In the genomic region with DNA sequence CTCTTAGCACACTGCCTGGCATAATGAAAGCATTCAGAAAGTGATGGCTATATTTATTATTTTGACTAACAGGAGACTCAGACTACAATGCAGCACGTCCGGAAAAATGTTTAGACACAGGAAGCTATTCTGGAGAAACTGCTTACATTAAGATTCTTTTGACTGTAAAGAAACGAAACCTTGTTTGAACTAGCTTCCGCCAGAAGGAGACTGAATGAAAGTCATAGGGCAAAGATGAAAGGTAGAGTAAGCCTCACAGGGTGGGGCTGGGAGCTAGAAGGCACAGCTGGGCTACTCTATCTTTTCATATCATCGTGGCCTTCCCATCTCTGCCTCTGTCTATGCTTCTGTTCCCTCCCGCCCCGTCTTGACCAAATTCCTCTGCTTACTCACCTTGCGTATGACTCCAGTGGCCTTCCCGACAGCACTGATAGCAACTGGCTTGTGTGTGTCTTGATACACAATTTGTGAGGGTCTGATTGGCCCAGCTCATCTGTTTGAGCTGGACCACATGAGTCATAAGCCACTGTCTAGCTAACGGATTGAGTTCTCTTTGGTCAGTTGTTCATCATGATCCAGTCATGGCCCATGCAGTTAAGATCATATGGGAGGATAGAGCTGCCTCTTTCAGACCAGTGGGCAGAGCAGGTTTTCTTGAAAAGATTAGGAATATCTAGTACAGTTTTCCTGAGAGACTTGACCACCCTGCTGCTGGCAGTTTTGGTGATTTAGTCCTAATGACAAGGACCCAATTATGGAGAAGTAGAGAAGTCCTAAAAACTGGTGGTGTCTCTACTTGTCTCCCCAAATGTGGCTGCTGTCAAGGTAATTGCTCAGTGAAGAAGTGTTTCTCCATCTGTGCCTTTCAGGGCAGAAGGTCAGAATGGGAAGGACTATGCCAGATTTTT, we compare ENCODE assay signal across 8 cellular contexts.
DNase-seq lines count a peak whose midpoint lies in the region; FAIRE-seq and TF ChIP-seq lines count a peak whose summit lies in the region.

No MANE protein-coding gene starts in this region.

- no peak for TF ChIP-seq CTCF in AG04449 (IDR thresholded peaks at IDR 0.05; ENCODE audit: insufficient read depth, low read length, missing control alignments)
- TF ChIP-seq CTCF in keratinocyte (optimal IDR thresholded peaks at IDR 0.05 in 1 of 3, IDR thresholded peaks at IDR 0.05 in 1 of 3, conservative IDR thresholded peaks at IDR 0.05 in 1 of 3; ENCODE audit: extremely low read depth in 1 of 3, insufficient read depth in 2 of 3, low read length in 3 of 3): no peak
- no peak for TF ChIP-seq CTCF in thyroid gland (IDR thresholded peaks at IDR 0.05)

- no peak for TF ChIP-seq POLR2A in thyroid gland (IDR thresholded peaks at IDR 0.05)

- H4K20me1 ChIP-seq in keratinocyte (ENCODE audit: control insufficient read depth, extremely low read depth, insufficient read depth, low read length) (no peaks in the 10 kb centered on the region), Karpas-422 (ENCODE audit: insufficient read depth, low read depth, low read length) (no peaks in the 10 kb centered on the region)

- CTCF ChIA-PET in AG04449 (lab: Yijun Ruan, JAX): interaction anchor here (1.2 to 1.8 kb wide), 4 partner anchors 9 to 137 kb away, joined by 3 to 5 read pairs (median 4); no protein-coding TSS in a partner anchor

- WGBS in thyroid gland, 2 donors: 84 to 89% methylated on average over 10 of the region's 10 CpGs

- peak overlapping the region; percentile 44 for H3K4me3 ChIP-seq in AG04449 (ENCODE audit: low read depth, low read length)
- H3K4me3 ChIP-seq in keratinocyte (ENCODE audit: control insufficient read depth in 2 of 3, extremely low read depth in 1 of 3, insufficient read depth in 2 of 3, low read depth in 1 of 3, low read length in 3 of 3): no peak overlapping the region
- H3K4me3 ChIP-seq in thyroid gland (replicated peaks in 1 of 3): no peak overlapping the region
- no peak overlapping the region for H3K4me3 ChIP-seq in Karpas-422 (ENCODE audit: low read length)

- DNase-seq in AG04449 (ENCODE audit: low read depth, low spot score): peak; percentile 80
- DNase-seq in activated effector memory CD4-positive, alpha-beta T cell treated with Interleukin-2 at 50 U/mL for 16 hours: peak; percentile 16
- DNase-seq in keratinocyte (ENCODE audit: low read depth, low spot score): peak; percentile 69
- DNase-seq in stimulated activated naive CD4-positive, alpha-beta T cell treated with Interleukin-2 at 50 U/mL for 16 hours (lab: John Stamatoyannopoulos, UW): peak; percentile 29
- no peak for DNase-seq in thyroid gland
- DNase-seq in GM19238 (ENCODE audit: insufficient read length, low spot score): no peak
- no peak for DNase-seq in Karpas-422

- no peaks in the 10 kb centered on the region for H3K9me1 ChIP-seq in keratinocyte (ENCODE audit: control insufficient read depth, extremely low read depth, insufficient read depth, low read length)

- peaks cover 17% of the 10 kb centered on the region for H3K9me3 ChIP-seq in KOPT-K1 (ENCODE audit: insufficient read depth, low read length, poor library complexity, severe bottlenecking)
- no peaks in the 10 kb centered on the region for H3K9me3 ChIP-seq in keratinocyte (ENCODE audit: control insufficient read depth, low read depth, low read length)
- no peaks in the 10 kb centered on the region for H3K9me3 ChIP-seq in thyroid gland
- no peaks in the 10 kb centered on the region for H3K9me3 ChIP-seq in Karpas-422 (ENCODE audit: low read length)

- peak overlapping the region; percentile 31 for H3K4me2 ChIP-seq in keratinocyte (ENCODE audit: control insufficient read depth, extremely low read depth, insufficient read depth, low read depth, low read length)
- H3K4me2 ChIP-seq in Karpas-422 (ENCODE audit: low read depth, low read length, poor library complexity, severe bottlenecking): no peak overlapping the region

- H3K27me3 ChIP-seq in keratinocyte (ENCODE audit: control insufficient read depth, extremely low read depth, insufficient read depth, low read length) (no peaks in the 10 kb centered on the region), thyroid gland (no peaks in the 10 kb centered on the region), Karpas-422 (ENCODE audit: low read length) (no peaks in the 10 kb centered on the region)

- dilution Hi-C loops in keratinocyte (cut with MboI; ENCODE audit: extremely low pct_ligation_motif_present, low sequenced_read_pairs): no loop called here

- H3K36me3 ChIP-seq in KOPT-K1 (ENCODE audit: insufficient read depth, low read length) (no peaks in the 10 kb centered on the region), keratinocyte (ENCODE audit: control insufficient read depth in 2 of 2, extremely low read depth in 1 of 2, insufficient read depth in 2 of 2, low read length in 2 of 2) (no peaks in the 10 kb centered on the region), thyroid gland (no peaks in the 10 kb centered on the region), Karpas-422 (ENCODE audit: insufficient read depth, low read length) (no peaks in the 10 kb centered on the region)

- H2AFZ ChIP-seq in keratinocyte (ENCODE audit: control insufficient read depth, low read length): no peak overlapping the region
- no peak overlapping the region for H2AFZ ChIP-seq in Karpas-422 (ENCODE audit: low read length)

- POLR2A ChIA-PET in AG04449 (lab: Yijun Ruan, JAX): interaction anchor here (0.7 to 1.6 kb wide), 8 partner anchors 32 to 159 kb away, joined by 3 to 14 read pairs (median 6); no protein-coding TSS in a partner anchor

- peak; percentile 23 for FAIRE-seq in keratinocyte (lab: Jason Lieb, UNC)

- H3K9me2 ChIP-seq in Karpas-422 (replicated peaks; ENCODE audit: insufficient read depth, low read length): no peaks in the 10 kb centered on the region

- H3K4me1 ChIP-seq in keratinocyte (ENCODE audit: control insufficient read depth, extremely low read depth, insufficient read depth, low read length): peaks cover 23% of the 10 kb centered on the region
- peaks cover 0 to 6% of the 10 kb centered on the region in 2 donors for H3K4me1 ChIP-seq in thyroid gland
- H3K4me1 ChIP-seq in Karpas-422 (ENCODE audit: low read length): no peaks in the 10 kb centered on the region

- H3K27ac ChIP-seq in KOPT-K1 (ENCODE audit: low read depth, low read length, poor library complexity, severe bottlenecking) (peak overlapping the region; percentile 80), keratinocyte (ENCODE audit: control insufficient read depth, insufficient read depth, low read length) (no peak overlapping the region), thyroid gland (no peak overlapping the region), Karpas-422 (ENCODE audit: low read length) (no peak overlapping the region)

- H3K9ac ChIP-seq in keratinocyte (ENCODE audit: control insufficient read depth, extremely low read depth, insufficient read depth, low read length) (no peak overlapping the region), Karpas-422 (ENCODE audit: low read length) (no peak overlapping the region)

- H3K79me2 ChIP-seq in keratinocyte (ENCODE audit: control insufficient read depth, insufficient read depth, low read length) (no peaks in the 10 kb centered on the region), Karpas-422 (ENCODE audit: low read length) (no peaks in the 10 kb centered on the region)

- intact Hi-C loops in thyroid gland (cut with DNase I): no loop called here

Comparison
In these comparisons a context has a peak if more than half of its experiments do, and no peak if none do; other contexts are left out.
1. DNase-seq: peak in AG04449 (single experiment), activated effector memory CD4-positive, alpha-beta T cell treated with Interleukin-2 at 50 U/mL for 16 hours (single experiment), keratinocyte (single experiment) and stimulated activated naive CD4-positive, alpha-beta T cell treated with Interleukin-2 at 50 U/mL for 16 hours (single experiment); none in thyroid gland (0 of 2), GM19238 (single experiment) and Karpas-422 (single experiment).